Comparison of ENCODE assay signal across 1 cellular context in the genomic region with DNA sequence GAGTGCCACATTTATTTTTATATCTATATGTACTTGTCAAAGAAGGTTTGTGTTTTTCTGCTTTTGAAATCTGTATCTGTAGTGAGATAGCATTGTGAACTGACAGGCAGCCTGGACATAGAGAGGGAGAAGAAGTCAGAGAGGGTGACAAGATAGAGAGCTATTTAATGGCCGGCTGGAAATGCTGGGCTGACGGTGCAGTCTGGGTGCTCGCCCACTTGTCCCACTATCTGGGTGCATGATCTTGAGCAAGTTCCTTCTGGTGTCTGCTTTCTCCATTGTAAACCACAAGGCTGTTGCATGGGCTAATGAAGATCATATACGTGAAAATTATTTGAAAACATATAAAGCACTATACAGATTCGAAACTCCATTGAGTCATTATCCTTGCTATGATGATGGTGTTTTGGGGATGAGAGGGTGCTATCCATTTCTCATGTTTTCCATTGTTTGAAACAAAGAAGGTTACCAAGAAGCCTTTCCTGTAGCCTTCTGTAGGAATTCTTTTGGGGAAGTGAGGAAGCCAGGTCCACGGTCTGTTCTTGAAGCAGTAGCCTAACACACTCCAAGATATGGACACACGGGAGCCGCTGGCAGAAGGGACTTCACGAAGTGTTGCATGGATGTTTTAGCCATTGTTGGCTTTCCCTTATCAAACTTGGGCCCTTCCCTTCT.
A peak's percentile ranks its signal among the peaks of the same experiment; 100 is the strongest.
TF ChIP-seq lines count a peak whose summit lies in the region.

No MANE protein-coding gene starts in this region.

TF ChIP-seq in K562, 482 proteins besides CTCF, POLR2A, EP300 and RAD21 (continued from another document):
- TF ChIP-seq MEIS2 (IDR thresholded peaks at IDR 0.05; ENCODE audit: partially characterized antibody), result peak; percentile 64
- TF ChIP-seq, protein P1, sequence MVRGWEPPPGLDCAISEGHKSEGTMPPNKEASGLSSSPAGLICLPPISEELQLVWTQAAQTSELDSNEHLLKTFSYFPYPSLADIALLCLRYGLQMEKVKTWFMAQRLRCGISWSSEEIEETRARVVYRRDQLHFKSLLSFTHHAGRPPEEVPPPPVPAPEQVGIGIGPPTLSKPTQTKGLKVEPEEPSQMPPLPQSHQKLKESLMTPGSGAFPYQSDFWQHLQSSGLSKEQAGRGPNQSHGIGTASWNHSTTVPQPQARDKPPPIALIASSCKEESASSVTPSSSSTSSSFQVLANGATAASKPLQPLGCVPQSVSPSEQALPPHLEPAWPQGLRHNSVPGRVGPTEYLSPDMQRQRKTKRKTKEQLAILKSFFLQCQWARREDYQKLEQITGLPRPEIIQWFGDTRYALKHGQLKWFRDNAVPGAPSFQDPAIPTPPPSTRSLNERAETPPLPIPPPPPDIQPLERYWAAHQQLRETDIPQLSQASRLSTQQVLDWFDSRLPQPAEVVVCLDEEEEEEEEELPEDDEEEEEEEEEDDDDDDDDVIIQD (CRISPR knock-in tag; IDR thresholded peaks at IDR 0.05), result no peak
- no peak for TF ChIP-seq BCL6 (CRISPR knock-in tag; IDR thresholded peaks at IDR 0.05)
- no peak for TF ChIP-seq CBX5 (IDR thresholded peaks at IDR 0.05; ENCODE audit: borderline replicate concordance, low read depth)
- TF ChIP-seq, protein P2, sequence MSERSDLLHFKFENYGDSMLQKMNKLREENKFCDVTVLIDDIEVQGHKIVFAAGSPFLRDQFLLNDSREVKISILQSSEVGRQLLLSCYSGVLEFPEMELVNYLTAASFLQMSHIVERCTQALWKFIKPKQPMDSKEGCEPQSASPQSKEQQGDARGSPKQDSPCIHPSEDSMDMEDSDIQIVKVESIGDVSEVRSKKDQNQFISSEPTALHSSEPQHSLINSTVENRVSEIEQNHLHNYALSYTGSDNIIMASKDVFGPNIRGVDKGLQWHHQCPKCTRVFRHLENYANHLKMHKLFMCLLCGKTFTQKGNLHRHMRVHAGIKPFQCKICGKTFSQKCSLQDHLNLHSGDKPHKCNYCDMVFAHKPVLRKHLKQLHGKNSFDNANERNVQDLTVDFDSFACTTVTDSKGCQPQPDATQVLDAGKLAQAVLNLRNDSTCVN (CRISPR knock-in tag; IDR thresholded peaks at IDR 0.05), result no peak
- TF ChIP-seq, protein P3, sequence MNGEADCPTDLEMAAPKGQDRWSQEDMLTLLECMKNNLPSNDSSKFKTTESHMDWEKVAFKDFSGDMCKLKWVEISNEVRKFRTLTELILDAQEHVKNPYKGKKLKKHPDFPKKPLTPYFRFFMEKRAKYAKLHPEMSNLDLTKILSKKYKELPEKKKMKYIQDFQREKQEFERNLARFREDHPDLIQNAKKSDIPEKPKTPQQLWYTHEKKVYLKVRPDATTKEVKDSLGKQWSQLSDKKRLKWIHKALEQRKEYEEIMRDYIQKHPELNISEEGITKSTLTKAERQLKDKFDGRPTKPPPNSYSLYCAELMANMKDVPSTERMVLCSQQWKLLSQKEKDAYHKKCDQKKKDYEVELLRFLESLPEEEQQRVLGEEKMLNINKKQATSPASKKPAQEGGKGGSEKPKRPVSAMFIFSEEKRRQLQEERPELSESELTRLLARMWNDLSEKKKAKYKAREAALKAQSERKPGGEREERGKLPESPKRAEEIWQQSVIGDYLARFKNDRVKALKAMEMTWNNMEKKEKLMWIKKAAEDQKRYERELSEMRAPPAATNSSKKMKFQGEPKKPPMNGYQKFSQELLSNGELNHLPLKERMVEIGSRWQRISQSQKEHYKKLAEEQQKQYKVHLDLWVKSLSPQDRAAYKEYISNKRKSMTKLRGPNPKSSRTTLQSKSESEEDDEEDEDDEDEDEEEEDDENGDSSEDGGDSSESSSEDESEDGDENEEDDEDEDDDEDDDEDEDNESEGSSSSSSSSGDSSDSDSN (IDR thresholded peaks at IDR 0.05; ENCODE audit: borderline replicate concordance in 1 of 2, low read depth in 2 of 2, low read length in 2 of 2), result 0 out of 4 replicates have a peak, but pooled peaks of 1 of the 2 experiments have one; percentile 22
- no peak for TF ChIP-seq ZBTB8A (IDR thresholded peaks at IDR 0.05; ENCODE audit: partially characterized antibody)
- TF ChIP-seq HMG20B (CRISPR knock-in tag; IDR thresholded peaks at IDR 0.05), result no peak
- TF ChIP-seq ELF4 (CRISPR knock-in tag; IDR thresholded peaks at IDR 0.05), result no peak
- no peak for TF ChIP-seq JUN (IDR thresholded peaks at IDR 0.05; ENCODE audit: borderline replicate concordance, low read depth, low read length)
- no peak for TF ChIP-seq JUN (CRISPR knock-in tag; IDR thresholded peaks at IDR 0.05; ENCODE audit: borderline replicate concordance)
- TF ChIP-seq NRF1 (conservative IDR thresholded peaks at IDR 0.05 in 1 of 2, IDR thresholded peaks at IDR 0.05 in 1 of 2), result no peak; a peak in 2 of 4 replicates
- TF ChIP-seq L3MBTL2 (IDR thresholded peaks at IDR 0.05), result peak; percentile 44; the same call in 1 of the 2 replicates
- peak; percentile 72 for TF ChIP-seq ZNF75A (CRISPR knock-in tag; IDR thresholded peaks at IDR 0.05)
- no peak for TF ChIP-seq GABPB2 (CRISPR knock-in tag; conservative IDR thresholded peaks at IDR 0.05)
- no peak for TF ChIP-seq NELFE (IDR thresholded peaks at IDR 0.05; ENCODE audit: insufficient read depth, insufficient read length)
- peak in 1 of 2 experiments; percentile 18; a peak in 1 of 4 replicates for TF ChIP-seq TEAD1 (CRISPR knock-in tag; IDR thresholded peaks at IDR 0.05)
- TF ChIP-seq TFAM (CRISPR knock-in tag; conservative IDR thresholded peaks at IDR 0.05), result no peak
- no peak for TF ChIP-seq MAFK (IDR thresholded peaks at IDR 0.05; ENCODE audit: low read length)
- no peak for TF ChIP-seq NUFIP1 (IDR thresholded peaks at IDR 0.05; ENCODE audit: partially characterized antibody)
- TF ChIP-seq, protein P4, sequence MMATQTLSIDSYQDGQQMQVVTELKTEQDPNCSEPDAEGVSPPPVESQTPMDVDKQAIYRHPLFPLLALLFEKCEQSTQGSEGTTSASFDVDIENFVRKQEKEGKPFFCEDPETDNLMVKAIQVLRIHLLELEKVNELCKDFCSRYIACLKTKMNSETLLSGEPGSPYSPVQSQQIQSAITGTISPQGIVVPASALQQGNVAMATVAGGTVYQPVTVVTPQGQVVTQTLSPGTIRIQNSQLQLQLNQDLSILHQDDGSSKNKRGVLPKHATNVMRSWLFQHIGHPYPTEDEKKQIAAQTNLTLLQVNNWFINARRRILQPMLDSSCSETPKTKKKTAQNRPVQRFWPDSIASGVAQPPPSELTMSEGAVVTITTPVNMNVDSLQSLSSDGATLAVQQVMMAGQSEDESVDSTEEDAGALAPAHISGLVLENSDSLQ (IDR thresholded peaks at IDR 0.05), result peak; percentile 58
- TF ChIP-seq HDAC3 (IDR thresholded peaks at IDR 0.05; ENCODE audit: borderline replicate concordance, partially characterized antibody), result no peak
- TF ChIP-seq GATAD2B (IDR thresholded peaks at IDR 0.05; ENCODE audit: borderline replicate concordance), result 0 out of 2 replicates have a peak, but pooled peaks have one; percentile 13
- no peak for TF ChIP-seq POLR2AphosphoS2 (IDR thresholded peaks at IDR 0.05; ENCODE audit: low read length)
- peak in 1 of 2 experiments; percentile 17; a peak in 1 of 4 replicates for TF ChIP-seq RCOR1 (IDR thresholded peaks at IDR 0.05; ENCODE audit: borderline replicate concordance in 1 of 2, low read depth in 2 of 2, low read length in 2 of 2)
- TF ChIP-seq EGR1 (conservative IDR thresholded peaks at IDR 0.05), result peak; percentile 68
- TF ChIP-seq KAT8 (IDR thresholded peaks at IDR 0.05; ENCODE audit: low read depth), result no peak
- TF ChIP-seq, protein P5, sequence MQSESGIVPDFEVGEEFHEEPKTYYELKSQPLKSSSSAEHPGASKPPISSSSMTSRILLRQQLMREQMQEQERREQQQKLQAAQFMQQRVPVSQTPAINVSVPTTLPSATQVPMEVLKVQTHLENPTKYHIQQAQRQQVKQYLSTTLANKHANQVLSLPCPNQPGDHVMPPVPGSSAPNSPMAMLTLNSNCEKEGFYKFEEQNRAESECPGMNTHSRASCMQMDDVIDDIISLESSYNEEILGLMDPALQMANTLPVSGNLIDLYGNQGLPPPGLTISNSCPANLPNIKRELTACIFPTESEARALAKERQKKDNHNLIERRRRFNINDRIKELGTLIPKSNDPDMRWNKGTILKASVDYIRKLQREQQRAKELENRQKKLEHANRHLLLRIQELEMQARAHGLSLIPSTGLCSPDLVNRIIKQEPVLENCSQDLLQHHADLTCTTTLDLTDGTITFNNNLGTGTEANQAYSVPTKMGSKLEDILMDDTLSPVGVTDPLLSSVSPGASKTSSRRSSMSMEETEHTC (IDR thresholded peaks at IDR 0.05), result no peak
- TF ChIP-seq CBFB (CRISPR knock-in tag; IDR thresholded peaks at IDR 0.05), result no peak
- TF ChIP-seq MECOM (CRISPR knock-in tag; IDR thresholded peaks at IDR 0.05), result peak; percentile 83
- no peak for TF ChIP-seq ZNF347 (CRISPR knock-in tag; IDR thresholded peaks at IDR 0.05; ENCODE audit: low read depth)
- peak; percentile 26; the same call in 1 of the 2 replicates for TF ChIP-seq SPI1 (IDR thresholded peaks at IDR 0.05; ENCODE audit: borderline replicate concordance, low read depth, low read length)
- TF ChIP-seq ZC3H11A (IDR thresholded peaks at IDR 0.05; ENCODE audit: low read depth, low read length), result no peak
- TF ChIP-seq MBD2 (IDR thresholded peaks at IDR 0.05; ENCODE audit: borderline replicate concordance, low read depth), result no peak
- TF ChIP-seq ZNF785 (CRISPR knock-in tag; IDR thresholded peaks at IDR 0.05), result no peak
- TF ChIP-seq CCAR2 (IDR thresholded peaks at IDR 0.05; ENCODE audit: low read depth, low read length), result no peak
- TF ChIP-seq STAG1 (CRISPR knock-in tag; IDR thresholded peaks at IDR 0.05; ENCODE audit: borderline replicate concordance), result no peak
- TF ChIP-seq, protein P6, sequence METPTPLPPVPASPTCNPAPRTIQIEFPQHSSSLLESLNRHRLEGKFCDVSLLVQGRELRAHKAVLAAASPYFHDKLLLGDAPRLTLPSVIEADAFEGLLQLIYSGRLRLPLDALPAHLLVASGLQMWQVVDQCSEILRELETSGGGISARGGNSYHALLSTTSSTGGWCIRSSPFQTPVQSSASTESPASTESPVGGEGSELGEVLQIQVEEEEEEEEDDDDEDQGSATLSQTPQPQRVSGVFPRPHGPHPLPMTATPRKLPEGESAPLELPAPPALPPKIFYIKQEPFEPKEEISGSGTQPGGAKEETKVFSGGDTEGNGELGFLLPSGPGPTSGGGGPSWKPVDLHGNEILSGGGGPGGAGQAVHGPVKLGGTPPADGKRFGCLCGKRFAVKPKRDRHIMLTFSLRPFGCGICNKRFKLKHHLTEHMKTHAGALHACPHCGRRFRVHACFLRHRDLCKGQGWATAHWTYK (CRISPR knock-in tag; IDR thresholded peaks at IDR 0.05), result no peak
- TF ChIP-seq, protein P7, sequence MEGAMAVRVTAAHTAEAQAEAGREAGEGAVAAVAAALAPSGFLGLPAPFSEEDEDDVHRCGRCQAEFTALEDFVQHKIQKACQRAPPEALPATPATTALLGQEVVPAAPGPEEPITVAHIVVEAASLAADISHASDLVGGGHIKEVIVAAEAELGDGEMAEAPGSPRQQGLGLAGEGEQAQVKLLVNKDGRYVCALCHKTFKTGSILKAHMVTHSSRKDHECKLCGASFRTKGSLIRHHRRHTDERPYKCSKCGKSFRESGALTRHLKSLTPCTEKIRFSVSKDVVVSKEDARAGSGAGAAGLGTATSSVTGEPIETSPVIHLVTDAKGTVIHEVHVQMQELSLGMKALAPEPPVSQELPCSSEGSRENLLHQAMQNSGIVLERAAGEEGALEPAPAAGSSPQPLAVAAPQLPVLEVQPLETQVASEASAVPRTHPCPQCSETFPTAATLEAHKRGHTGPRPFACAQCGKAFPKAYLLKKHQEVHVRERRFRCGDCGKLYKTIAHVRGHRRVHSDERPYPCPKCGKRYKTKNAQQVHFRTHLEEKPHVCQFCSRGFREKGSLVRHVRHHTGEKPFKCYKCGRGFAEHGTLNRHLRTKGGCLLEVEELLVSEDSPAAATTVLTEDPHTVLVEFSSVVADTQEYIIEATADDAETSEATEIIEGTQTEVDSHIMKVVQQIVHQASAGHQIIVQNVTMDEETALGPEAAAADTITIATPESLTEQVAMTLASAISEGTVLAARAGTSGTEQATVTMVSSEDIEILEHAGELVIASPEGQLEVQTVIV (CRISPR knock-in tag; IDR thresholded peaks at IDR 0.05; ENCODE audit: borderline replicate concordance), result no peak
- no peak for TF ChIP-seq NFIX (CRISPR knock-in tag; IDR thresholded peaks at IDR 0.05; ENCODE audit: low read depth)
- no peak for TF ChIP-seq NEUROD1 (IDR thresholded peaks at IDR 0.05; ENCODE audit: borderline replicate concordance, low read depth, low read length, partially characterized antibody)
- TF ChIP-seq NCOA1 (IDR thresholded peaks at IDR 0.05; ENCODE audit: low read depth), result no peak
- no peak for TF ChIP-seq ZNF507 (tag; conservative IDR thresholded peaks at IDR 0.05)
- TF ChIP-seq ARID1B (IDR thresholded peaks at IDR 0.05), result peak; percentile 38; the same call in 1 of the 2 replicates
- TF ChIP-seq BACH1 (tag; IDR thresholded peaks at IDR 0.05), result peak; percentile 58; the same call in 1 of the 2 replicates
- peak; percentile 19; the same call in 1 of the 2 replicates for TF ChIP-seq TEAD4 (IDR thresholded peaks at IDR 0.05; ENCODE audit: low read length)
- TF ChIP-seq TEAD4 (CRISPR knock-in tag; IDR thresholded peaks at IDR 0.05; ENCODE audit: borderline replicate concordance), result no peak
- no peak for TF ChIP-seq MCM7 (IDR thresholded peaks at IDR 0.05)
- TF ChIP-seq ZFP30 (CRISPR knock-in tag; IDR thresholded peaks at IDR 0.05; ENCODE audit: borderline replicate concordance), result no peak
- no peak for TF ChIP-seq TAF15 (IDR thresholded peaks at IDR 0.05; ENCODE audit: low read depth, low read length)
- TF ChIP-seq, protein P8, sequence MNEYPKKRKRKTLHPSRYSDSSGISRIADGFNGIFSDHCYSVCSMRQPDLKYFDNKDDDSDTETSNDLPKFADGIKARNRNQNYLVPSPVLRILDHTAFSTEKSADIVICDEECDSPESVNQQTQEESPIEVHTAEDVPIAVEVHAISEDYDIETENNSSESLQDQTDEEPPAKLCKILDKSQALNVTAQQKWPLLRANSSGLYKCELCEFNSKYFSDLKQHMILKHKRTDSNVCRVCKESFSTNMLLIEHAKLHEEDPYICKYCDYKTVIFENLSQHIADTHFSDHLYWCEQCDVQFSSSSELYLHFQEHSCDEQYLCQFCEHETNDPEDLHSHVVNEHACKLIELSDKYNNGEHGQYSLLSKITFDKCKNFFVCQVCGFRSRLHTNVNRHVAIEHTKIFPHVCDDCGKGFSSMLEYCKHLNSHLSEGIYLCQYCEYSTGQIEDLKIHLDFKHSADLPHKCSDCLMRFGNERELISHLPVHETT (CRISPR knock-in tag; conservative IDR thresholded peaks at IDR 0.05 in 1 of 2, IDR thresholded peaks at IDR 0.05 in 1 of 2), result peak in 1 of 2 experiments; percentile 27; a peak in 1 of 4 replicates
TF ChIP-seq in K562: peak in this region for 32.
